10 cellular contexts compared by ENCODE assay signal in genomic region chr12:31651893-31652521, GRCh38. TPM values are rescaled to one million over a fixed set of nuclear protein-coding genes. Genes with fewer than 3 reads are reported as not detected.
DNase-seq lines count a peak whose midpoint lies in the region; ATAC-seq and TF ChIP-seq lines count a peak whose summit lies in the region.
"Had no signal": no experiment of that assay in that cellular context is flagged by ENCODE, and none has a peak within 500 bp of the region (broad histone marks: within the 10 kb centered on the region; RNA-seq: fewer than 3 reads in every experiment).

No MANE protein-coding gene starts in this region.

- no peaks in the 10 kb centered on the region for H3K36me3 ChIP-seq in ACC112 (ENCODE audit: insufficient read depth, low read length)
- no peaks in the 10 kb centered on the region for H3K36me3 ChIP-seq in GM23338 (ENCODE audit: insufficient read depth)
- H3K36me3 ChIP-seq in OCI-LY7 (ENCODE audit: insufficient read depth, low read length): no peaks in the 10 kb centered on the region
- H3K36me3 ChIP-seq in hepatocyte (replicated peaks; ENCODE audit: insufficient read depth, low read depth): no peaks in the 10 kb centered on the region

- peaks cover 3% of the 10 kb centered on the region; the same call in 1 of the 3 replicates for H3K4me1 Mint-ChIP-seq in GM23338

- CTCF ChIA-PET in OCI-LY7 (lab: Charles Lee; ENCODE audit: unreplicated experiment): interaction anchor here (1.5 kb wide), 1 partner anchor 10 kb away, joined by 5 read pairs; no protein-coding TSS in a partner anchor

- intact Hi-C loops in OCI-LY7 (cut with micrococcal nuclease; ENCODE audit: unreplicated experiment): loop anchor here (5.0 to 10.0 kb wide), 5 partner anchors 400 to 803 kb away; partner anchors contain the start of gene FGD4

- H3K4me1 ChIP-seq in ACC112 (ENCODE audit: control insufficient read depth, insufficient read depth, low read length, unreplicated experiment) (peaks cover 4% of the 10 kb centered on the region), GM23338 (ENCODE audit: insufficient read depth) (no peaks in the 10 kb centered on the region; the same call in 1 of the 2 replicates), OCI-LY7 (ENCODE audit: insufficient read depth, low read length, poor library complexity, severe bottlenecking) (peaks cover 13% of the 10 kb centered on the region), hepatocyte (ENCODE audit: insufficient read depth) (peaks cover 10% of the 10 kb centered on the region)

- H3K27ac ChIP-seq in ACC112 (ENCODE audit: low read depth, low read length) (no peak overlapping the region), GM23338 (ENCODE audit: low read depth) (no peak overlapping the region), OCI-LY7 (ENCODE audit: low read depth, low read length, poor library complexity, severe bottlenecking) (no peak overlapping the region), hepatocyte (peak overlapping the region; percentile 94)

- H3K4me3 Mint-ChIP-seq in GM23338: no peak overlapping the region

- ATAC-seq in GM23338: no peak
- ATAC-seq in HG02885 (IDR thresholded peaks at IDR 0.05; ENCODE audit: poor library complexity, unreplicated experiment): no peak
- no peak for ATAC-seq in GM19351 (IDR thresholded peaks at IDR 0.05; ENCODE audit: unreplicated experiment)

- peaks cover 6% of the 10 kb centered on the region for H3K27me3 Mint-ChIP-seq in GM23338 (ENCODE audit: insufficient read depth, low read depth, poor library complexity)

- H2AFZ ChIP-seq in ACC112 (ENCODE audit: low read length, unreplicated experiment) (peak overlapping the region; percentile 77), GM23338 (peak overlapping the region; percentile 20; the same call in 1 of the 2 replicates), OCI-LY7 (ENCODE audit: low read length) (peak overlapping the region; percentile 73; the same call in 1 of the 2 replicates), hepatocyte (peak overlapping the region; percentile 32)

- no peaks in the 10 kb centered on the region for H3K79me2 ChIP-seq in ACC112 (ENCODE audit: control insufficient read depth, insufficient read depth, low read length, unreplicated experiment)
- H3K79me2 ChIP-seq in GM23338 (replicated peaks; ENCODE audit: insufficient read depth): no peaks in the 10 kb centered on the region
- no peaks in the 10 kb centered on the region for H3K79me2 ChIP-seq in OCI-LY7 (ENCODE audit: insufficient read depth, low read depth, low read length)
- H3K79me2 ChIP-seq in hepatocyte: no peaks in the 10 kb centered on the region

- no peaks in the 10 kb centered on the region for H3F3A ChIP-seq in GM23338 (replicated peaks; ENCODE audit: low read depth)

- 85% methylated on average over 18 of the region's 18 CpGs for WGBS in hepatocyte (ENCODE audit: low lambda C conversion rate, missing lambda C conversion rate)

- DNase-seq in GM23338 (ENCODE audit: low spot score) (no peak), OCI-LY7 (ENCODE audit: low spot score) (no peak), hepatocyte (ENCODE audit: low spot score) (no peak), NK-92 (lab: John Stamatoyannopoulos, UW; ENCODE audit: unreplicated experiment) (no peak)
- no peak for DNase-seq in stimulated activated CD4-positive, alpha-beta T cell treated with anti-CD3 and anti-CD28 coated beads, Interleukin-15, amount 100 ng/mL, for 24 hours
- DNase-seq: activated CD4-positive, alpha-beta T cell treated with anti-CD3 and anti-CD28 coated beads, Interleukin-2, amount 50 U/mL, for 1 hour; erythroblast had no signal

- no peaks in the 10 kb centered on the region for H3K9me3 Mint-ChIP-seq in GM23338

- no TSS peak for BruUV-seq in OCI-LY7 (replicated peaks; lab: Mats Ljungman, UMichigan)

- no peaks in the 10 kb centered on the region for H3K9me3 ChIP-seq in OCI-LY7 (ENCODE audit: low read length)
- no peaks in the 10 kb centered on the region for H3K9me3 ChIP-seq in hepatocyte (ENCODE audit: low read depth)

- POLR2A ChIA-PET in OCI-LY7 (lab: Charles Lee): interaction anchor here (0.5 to 1.7 kb wide), 5 partner anchors 11 to 544 kb away, joined by 3 to 6 read pairs (median 4); no protein-coding TSS in a partner anchor

- H3K36me3 Mint-ChIP-seq in GM23338 (ENCODE audit: low read depth): no peaks in the 10 kb centered on the region

- TF ChIP-seq CTCF in GM23338 (conservative IDR thresholded peaks at IDR 0.05; ENCODE audit: low read depth in 2 of 2) (no peak), OCI-LY7 (conservative IDR thresholded peaks at IDR 0.05; ENCODE audit: low read length) (no peak), hepatocyte (IDR thresholded peaks at IDR 0.05; ENCODE audit: poor library complexity) (no peak)

- H3K4me3 ChIP-seq in ACC112 (ENCODE audit: low read depth, low read length): no peak overlapping the region
- no peak overlapping the region for H3K4me3 ChIP-seq in GM23338
- H3K4me3 ChIP-seq in OCI-LY7 (ENCODE audit: low read depth, low read length, poor library complexity, severe bottlenecking): no peak overlapping the region
- H3K4me3 ChIP-seq in hepatocyte: no peak overlapping the region

- H4K20me1 ChIP-seq in GM23338 (replicated peaks; ENCODE audit: insufficient read depth) (no peaks in the 10 kb centered on the region), OCI-LY7 (ENCODE audit: insufficient read depth, low read length) (no peaks in the 10 kb centered on the region), hepatocyte (ENCODE audit: insufficient read depth, poor library complexity, severe bottlenecking) (no peaks in the 10 kb centered on the region)

- no peak overlapping the region for H3K27ac Mint-ChIP-seq in GM23338

- H3K9me2 ChIP-seq in GM23338 (ENCODE audit: insufficient read depth): no peaks in the 10 kb centered on the region
- no peaks in the 10 kb centered on the region for H3K9me2 ChIP-seq in OCI-LY7 (ENCODE audit: insufficient read depth, low read length)
- no peaks in the 10 kb centered on the region for H3K9me2 ChIP-seq in hepatocyte (replicated peaks; ENCODE audit: insufficient read depth)

- H3K4me2 ChIP-seq in GM23338: no peak overlapping the region
- H3K4me2 ChIP-seq in OCI-LY7 (ENCODE audit: low read length): no peak overlapping the region
- H3K4me2 ChIP-seq in hepatocyte: peak overlapping the region; percentile 70

- H3K27me3 ChIP-seq in ACC112 (ENCODE audit: insufficient read depth, low read length): no peaks in the 10 kb centered on the region
- no peaks in the 10 kb centered on the region for H3K27me3 ChIP-seq in GM23338 (ENCODE audit: insufficient read depth)
- no peaks in the 10 kb centered on the region for H3K27me3 ChIP-seq in hepatocyte

TF ChIP-seq in GM23338, 12 proteins besides CTCF, POLR2A, EP300 and RAD21:
- TF ChIP-seq NANOG (IDR thresholded peaks at IDR 0.05; ENCODE audit: borderline replicate concordance) (no peak), ETS1 (IDR thresholded peaks at IDR 0.05) (no peak)

RNA-seq across cellular contexts. Expression of gene ETFBKMT, which starts 7.5 kb away (rescaled TPM):
- 2.3 and 3.2 TPM in 2 replicates for total RNA-seq in GM23338 (2014; rRNA removed; shearing (Covaris generic))
- polyA plus RNA-seq in GM23338 (2016; fragmentation: Nextera tagmentation; extraction: Ambion mirVana) (0.79 and 0.87 TPM in 2 replicates), hepatocyte (2.0 and 4.7 TPM in 2 replicates)
- 0.54 and 0.92 TPM in 2 replicates for total RNA-seq in OCI-LY7 (2014; rRNA removed; shearing (Covaris generic))
- total RNA-seq in OCI-LY7 (2022) (2.8 and 3.0 TPM in 2 replicates), hepatocyte (4.9 and 5.4 TPM in 2 replicates)

Comparison
In these comparisons a context has a peak if more than half of its experiments do, and no peak if none do; other contexts are left out.
1. H2AFZ ChIP-seq: peak in every context shown above with its lines; median percentile 77 in ACC112; 73 in OCI-LY7; 32 in hepatocyte; 20 in GM23338.